ENCODE assay signal across 20 cellular contexts in genomic region chr20:40287683-40288082, GRCh38.
"Had no signal": no experiment of that assay in that cellular context is flagged by ENCODE, and none has a peak within 500 bp of the region (broad histone marks: within the 10 kb centered on the region; RNA-seq: fewer than 3 reads in every experiment).

No MANE protein-coding gene starts in this region.

- H3K36me3 Mint-ChIP-seq: activated CD8-positive, alpha-beta memory T cell treated with anti-CD3 and anti-CD28 coated beads, Interleukin-2, amount 10 ng/mL, durations not matched to agents 7 days and 5 days; neural progenitor cell had no signal

- H3K27me3 ChIP-seq: heart right ventricle, neural progenitor cell, ovary, upper lobe of right lung had no signal

- H3K9ac ChIP-seq: neural progenitor cell had no signal

- H3K9me3 Mint-ChIP-seq: activated naive CD4-positive, alpha-beta T cell treated with anti-CD3 and anti-CD28 coated beads for 36 hours; activated naive CD8-positive, alpha-beta T cell treated with anti-CD3 and anti-CD28 coated beads, Interleukin-2, amount 50 U/mL, for 24 hours; activated T-helper 2 cell treated with anti-CD3 and anti-CD28 coated beads, Interferon-gamma antibody, Interleukin-2, Interleukin-4, amounts not matched to agents 10 μg/mL and 5 μg/mL and 100 μg/mL, durations not matched to agents 14 hours and 24 hours and 36 hours had no signal

- H2AFZ ChIP-seq: neural progenitor cell had no signal

- DNase-seq: activated CD4-positive, alpha-beta T cell treated with anti-CD3 and anti-CD28 coated beads, Interleukin-2, amount 50 U/mL, for 48 hours; activated CD4-positive, CD25-positive, alpha-beta regulatory T cell treated with anti-CD3 and anti-CD28 coated beads, Interleukin-2, amount 50 U/mL, for 72 hours; activated CD8-positive, alpha-beta memory T cell treated with anti-CD3 and anti-CD28 coated beads, Interleukin-2, amount 10 ng/mL, durations not matched to agents 7 days and 5 days; activated naive CD4-positive, alpha-beta T cell treated with anti-CD3 and anti-CD28 coated beads for 36 hours; activated naive CD8-positive, alpha-beta T cell treated with anti-CD3 and anti-CD28 coated beads, Interleukin-2, amount 50 U/mL, for 24 hours; activated T-cell treated with anti-CD3 and anti-CD28 coated beads, Interleukin-2, amount 50 U/mL, for 1 hour; effector memory CD4-positive, alpha-beta T cell; retina; stimulated activated CD4-positive, alpha-beta T cell treated with anti-CD3 and anti-CD28 coated beads, Interleukin-15, amount 100 ng/mL, for 24 hours; stimulated activated CD4-positive, alpha-beta T cell treated with anti-CD3 and anti-CD28 coated beads, Interleukin-4, amount 100 ng/mL, for 4 hours; stimulated activated CD8-positive, alpha-beta memory T cell treated with anti-CD3 and anti-CD28 coated beads, Interleukin-4, amount 100 ng/mL, for 48 hours; stimulated activated naive CD4-positive, alpha-beta T cell treated with Interleukin-2 at 50 U/mL for 16 hours; T-helper 2 cell had no signal

- H3K4me1 Mint-ChIP-seq: activated CD8-positive, alpha-beta memory T cell treated with anti-CD3 and anti-CD28 coated beads, Interleukin-2, amount 10 ng/mL, durations not matched to agents 7 days and 5 days; activated naive CD8-positive, alpha-beta T cell treated with anti-CD3 and anti-CD28 coated beads, Interleukin-2, amount 50 U/mL, for 24 hours; neural progenitor cell had no signal

- H3K4me2 ChIP-seq: neural progenitor cell had no signal

- H3K4me3 ChIP-seq: heart right ventricle, lung, neural progenitor cell, ovary, upper lobe of right lung had no signal

- H3K4me3 Mint-ChIP-seq: activated CD8-positive, alpha-beta memory T cell treated with anti-CD3 and anti-CD28 coated beads, Interleukin-2, amount 10 ng/mL, durations not matched to agents 7 days and 5 days; activated naive CD4-positive, alpha-beta T cell treated with anti-CD3 and anti-CD28 coated beads for 36 hours; activated naive CD8-positive, alpha-beta T cell treated with anti-CD3 and anti-CD28 coated beads, Interleukin-2, amount 50 U/mL, for 24 hours; dendritic cell treated with granulocyte-macrophage colony-stimulating factor and Interleukin-4, amounts not matched to agents 40 ng/mL and 50 ng/mL, for 4 days; neural progenitor cell had no signal

- H3K27ac Mint-ChIP-seq: activated CD8-positive, alpha-beta memory T cell treated with anti-CD3 and anti-CD28 coated beads, Interleukin-2, amount 10 ng/mL, durations not matched to agents 7 days and 5 days; activated naive CD4-positive, alpha-beta T cell treated with anti-CD3 and anti-CD28 coated beads for 36 hours; activated naive CD8-positive, alpha-beta T cell treated with anti-CD3 and anti-CD28 coated beads, Interleukin-2, amount 50 U/mL, for 24 hours; activated T-helper 2 cell treated with anti-CD3 and anti-CD28 coated beads, Interferon-gamma antibody, Interleukin-2, Interleukin-4, amounts not matched to agents 10 μg/mL and 5 μg/mL and 100 μg/mL, durations not matched to agents 14 hours and 24 hours and 36 hours; neural progenitor cell had no signal

- H3K9me3 ChIP-seq: heart right ventricle, ovary, upper lobe of right lung had no signal

- H3K27ac ChIP-seq: neural progenitor cell, ovary, upper lobe of right lung had no signal

- H3K36me3 ChIP-seq: heart right ventricle, neural progenitor cell, ovary, upper lobe of right lung had no signal

- H3K27me3 Mint-ChIP-seq: activated CD8-positive, alpha-beta memory T cell treated with anti-CD3 and anti-CD28 coated beads, Interleukin-2, amount 10 ng/mL, durations not matched to agents 7 days and 5 days; activated naive CD8-positive, alpha-beta T cell treated with anti-CD3 and anti-CD28 coated beads, Interleukin-2, amount 50 U/mL, for 24 hours had no signal
